22 cellular contexts compared by ENCODE assay signal in genomic region chr11:31141804-31142203, GRCh38.
DNase-seq lines count a peak whose midpoint lies in the region; ATAC-seq and TF ChIP-seq lines count a peak whose summit lies in the region.
"Had no signal": no experiment of that assay in that cellular context is flagged by ENCODE, and none has a peak within 500 bp of the region (broad histone marks: within the 10 kb centered on the region; RNA-seq: fewer than 3 reads in every experiment).

No MANE protein-coding gene starts in this region.

- H4K20me1 ChIP-seq in SK-N-SH (ENCODE audit: insufficient read depth), result no peaks in the 10 kb centered on the region
- H4K20me1 ChIP-seq: BLaER1 treated with 17β-estradiol and CSF1 and Interleukin-3, amounts not matched to agents 10 nM and 100 nM had no signal

- DNase-seq in SK-N-SH (no peak), WTC11 (ENCODE audit: low spot score) (no peak), midbrain (lab: John Stamatoyannopoulos, UW) (peak; percentile 50), CD1c-positive myeloid dendritic cell (ENCODE audit: extremely low spot score) (no peak)
- no peak for DNase-seq in activated naive CD8-positive, alpha-beta T cell treated with anti-CD3 and anti-CD28 coated beads, Interleukin-2, amount 50 U/mL, for 24 hours
- DNase-seq: activated CD8-positive, alpha-beta memory T cell treated with anti-CD3 and anti-CD28 coated beads, Interleukin-2, amount 50 U/mL, for 4 hours; H9; kidney; mammary epithelial cell; NCI-H1436; right lobe of liver; RPMI8226; stimulated activated CD8-positive, alpha-beta memory T cell treated with anti-CD3 and anti-CD28 coated beads, Interleukin-4, amount 100 ng/mL, for 48 hours; WERI-Rb-1 had no signal

- CTCF ChIA-PET in SK-N-SH (lab: Yijun Ruan, JAX) (interaction anchor here (1.1 kb wide), 1 partner anchor 35 kb away, joined by 4 read pairs; no protein-coding TSS in a partner anchor), WTC11 (lab: Charles Lee) (interaction anchor here (1.6 to 3.5 kb wide), 4 partner anchors 13 to 35 kb away, joined by 3 to 24 read pairs (median 4); no protein-coding TSS in a partner anchor)

- H3K9me3 ChIP-seq in SK-N-SH, result no peaks in the 10 kb centered on the region
- H3K9me3 ChIP-seq: BLaER1 treated with 17β-estradiol and CSF1 and Interleukin-3, amounts not matched to agents 10 nM and 100 nM; right lobe of liver had no signal

- H3K4me3 Mint-ChIP-seq in WTC11, result no peak overlapping the region
- no peak overlapping the region for H3K4me3 Mint-ChIP-seq in activated naive CD8-positive, alpha-beta T cell treated with anti-CD3 and anti-CD28 coated beads, Interleukin-2, amount 50 U/mL, for 24 hours
- H3K4me3 Mint-ChIP-seq: H9, IgD-negative memory B cell, type B pancreatic cell had no signal

- ATAC-seq in SK-N-SH treated with all-trans-retinoic acid at 6 μM for 48 hours (no peak), WTC11 (peak; percentile 29; the same call in 1 of the 2 replicates), GM18517 (IDR thresholded peaks at IDR 0.05; ENCODE audit: unreplicated experiment) (no peak), GM18520 (IDR thresholded peaks at IDR 0.05; ENCODE audit: unreplicated experiment) (no peak)
- ATAC-seq in activated naive CD8-positive, alpha-beta T cell treated with anti-CD3 and anti-CD28 coated beads, Interleukin-2, amount 50 U/mL, for 24 hours, result no peak
- ATAC-seq: right lobe of liver had no signal

- no peak overlapping the region for H3K4me3 ChIP-seq in SK-N-SH (ENCODE audit: low read depth in 2 of 2, low read length in 1 of 2)
- H3K4me3 ChIP-seq: BLaER1 treated with 17β-estradiol and CSF1 and Interleukin-3, amounts not matched to agents 10 nM and 100 nM; coronary artery; right lobe of liver had no signal

- H3K27ac Mint-ChIP-seq in WTC11, result no peak overlapping the region
- H3K27ac Mint-ChIP-seq in activated naive CD8-positive, alpha-beta T cell treated with anti-CD3 and anti-CD28 coated beads, Interleukin-2, amount 50 U/mL, for 24 hours, result no peak overlapping the region
- H3K27ac Mint-ChIP-seq: activated T-helper 2 cell treated with anti-CD3 and anti-CD28 coated beads, Interferon-gamma antibody, Interleukin-2, Interleukin-4, amounts not matched to agents 10 μg/mL and 5 μg/mL and 100 μg/mL, durations not matched to agents 14 hours and 24 hours and 36 hours; IgD-negative memory B cell; type B pancreatic cell had no signal

- POLR2A ChIA-PET in SK-N-SH (lab: Yijun Ruan, JAX) (no interaction called here), WTC11 (lab: Charles Lee) (no interaction called here)

- TF ChIP-seq RAD21 in SK-N-SH (IDR thresholded peaks at IDR 0.05; ENCODE audit: low read length), result no peak

- H3F3A ChIP-seq in SK-N-SH (replicated peaks; ENCODE audit: insufficient read depth), result no peaks in the 10 kb centered on the region

- no peaks in the 10 kb centered on the region for H3K4me1 ChIP-seq in SK-N-SH (ENCODE audit: control insufficient read depth in 1 of 2, insufficient read depth in 2 of 2, low read depth in 1 of 2, low read length in 1 of 2)
- H3K4me1 ChIP-seq: BLaER1 treated with 17β-estradiol and CSF1 and Interleukin-3, amounts not matched to agents 10 nM and 100 nM; right lobe of liver had no signal

- WGBS in SK-N-SH (ENCODE audit: low lambda C conversion rate), result 37% methylated on average over 6 of the region's 6 CpGs

- H3K4me1 Mint-ChIP-seq in WTC11, result peaks cover 40% of the 10 kb centered on the region
- no peaks in the 10 kb centered on the region for H3K4me1 Mint-ChIP-seq in activated naive CD8-positive, alpha-beta T cell treated with anti-CD3 and anti-CD28 coated beads, Interleukin-2, amount 50 U/mL, for 24 hours
- H3K4me1 Mint-ChIP-seq: IgD-negative memory B cell had no signal

- TF ChIP-seq CTCF in SK-N-SH (IDR thresholded peaks at IDR 0.05) (no peak), WTC11 (IDR thresholded peaks at IDR 0.05) (no peak)

- H3K9ac ChIP-seq in SK-N-SH, result no peak overlapping the region
- H3K9ac ChIP-seq: BLaER1 treated with 17β-estradiol and CSF1 and Interleukin-3, amounts not matched to agents 10 nM and 100 nM had no signal

- H3K27ac ChIP-seq in SK-N-SH (ENCODE audit: low read depth in 2 of 2, low read length in 1 of 2), result no peak overlapping the region
- H3K27ac ChIP-seq: BLaER1 treated with 17β-estradiol and CSF1 and Interleukin-3, amounts not matched to agents 10 nM and 100 nM; coronary artery; right lobe of liver; WERI-Rb-1 had no signal

- H3K36me3 Mint-ChIP-seq in WTC11, result no peaks in the 10 kb centered on the region
- H3K36me3 Mint-ChIP-seq in activated naive CD8-positive, alpha-beta T cell treated with anti-CD3 and anti-CD28 coated beads, Interleukin-2, amount 50 U/mL, for 24 hours (ENCODE audit: low read depth), result no peaks in the 10 kb centered on the region
- H3K36me3 Mint-ChIP-seq: IgD-negative memory B cell, type B pancreatic cell had no signal

- H3K9me2 ChIP-seq in SK-N-SH, result no peaks in the 10 kb centered on the region

- H2AFZ ChIP-seq in SK-N-SH (ENCODE audit: low read depth), result peak overlapping the region; percentile 8; the same call in 1 of the 2 replicates

- H3K4me2 ChIP-seq in SK-N-SH, result no peak overlapping the region
- H3K4me2 ChIP-seq: BLaER1 treated with 17β-estradiol and CSF1 and Interleukin-3, amounts not matched to agents 10 nM and 100 nM had no signal

- H3K27me3 ChIP-seq in SK-N-SH (ENCODE audit: insufficient read depth), result no peaks in the 10 kb centered on the region
- H3K27me3 ChIP-seq: BLaER1 treated with 17β-estradiol and CSF1 and Interleukin-3, amounts not matched to agents 10 nM and 100 nM; right lobe of liver had no signal

- TF ChIP-seq EP300 in SK-N-SH (IDR thresholded peaks at IDR 0.05; ENCODE audit: borderline replicate concordance in 1 of 2, low read depth in 1 of 2, low read length in 1 of 2), result no peak

- no peaks in the 10 kb centered on the region for H3K36me3 ChIP-seq in SK-N-SH (replicated peaks in 1 of 2; ENCODE audit: control insufficient read depth in 1 of 2, insufficient read depth in 2 of 2, low read length in 1 of 2)
- H3K36me3 ChIP-seq: BLaER1 treated with 17β-estradiol and CSF1 and Interleukin-3, amounts not matched to agents 10 nM and 100 nM; right lobe of liver; WERI-Rb-1 had no signal

- H3K9me3 Mint-ChIP-seq in WTC11, result no peaks in the 10 kb centered on the region
- no peaks in the 10 kb centered on the region for H3K9me3 Mint-ChIP-seq in activated naive CD8-positive, alpha-beta T cell treated with anti-CD3 and anti-CD28 coated beads, Interleukin-2, amount 50 U/mL, for 24 hours
- H3K9me3 Mint-ChIP-seq: activated T-helper 2 cell treated with anti-CD3 and anti-CD28 coated beads, Interferon-gamma antibody, Interleukin-2, Interleukin-4, amounts not matched to agents 10 μg/mL and 5 μg/mL and 100 μg/mL, durations not matched to agents 14 hours and 24 hours and 36 hours; H9; type B pancreatic cell had no signal

- H3K79me2 ChIP-seq in SK-N-SH (ENCODE audit: insufficient read depth), result no peaks in the 10 kb centered on the region

- H3K27me3 Mint-ChIP-seq in WTC11 (ENCODE audit: low read depth), result no peaks in the 10 kb centered on the region; the same call in 1 of the 2 replicates
- H3K27me3 Mint-ChIP-seq in activated naive CD8-positive, alpha-beta T cell treated with anti-CD3 and anti-CD28 coated beads, Interleukin-2, amount 50 U/mL, for 24 hours, result peaks cover 4% of the 10 kb centered on the region
- H3K27me3 Mint-ChIP-seq: IgD-negative memory B cell, type B pancreatic cell had no signal

TF ChIP-seq in SK-N-SH, 30 proteins besides CTCF, POLR2A, EP300 and RAD21 (continues in another document):
- TF ChIP-seq IRF3 (IDR thresholded peaks at IDR 0.05; ENCODE audit: low read depth, low read length) (no peak), MEF2A (IDR thresholded peaks at IDR 0.05; ENCODE audit: borderline replicate concordance, low read depth) (no peak)

TF ChIP-seq in SK-N-SH treated with all-trans-retinoic acid at 6 μM for 48 hours, 23 proteins besides CTCF, POLR2A, EP300 and RAD21:
- TF ChIP-seq PPARA (CRISPR knock-in tag; IDR thresholded peaks at IDR 0.05; ENCODE audit: borderline replicate concordance) (no peak), CSDC2 (CRISPR knock-in tag; IDR thresholded peaks at IDR 0.05) (no peak), POU6F1 (CRISPR knock-in tag; IDR thresholded peaks at IDR 0.05; ENCODE audit: borderline replicate concordance, low read depth) (no peak), ZNF565 (CRISPR knock-in tag; conservative IDR thresholded peaks at IDR 0.05; ENCODE audit: low read depth) (no peak), ZFP30 (CRISPR knock-in tag; IDR thresholded peaks at IDR 0.05) (no peak)
TF ChIP-seq in SK-N-SH treated with all-trans-retinoic acid at 6 μM for 48 hours: peak in this region for 0.

TF ChIP-seq in WTC11, 78 proteins besides CTCF, POLR2A, EP300 and RAD21 (continues in another document):
- TF ChIP-seq TEAD1 (CRISPR knock-in tag; IDR thresholded peaks at IDR 0.05), result no peak
- no peak for TF ChIP-seq AFF4 (CRISPR knock-in tag; IDR thresholded peaks at IDR 0.05; ENCODE audit: borderline replicate concordance)
